Comparison of ENCODE assay signal across 11 cellular contexts in the genomic region with DNA sequence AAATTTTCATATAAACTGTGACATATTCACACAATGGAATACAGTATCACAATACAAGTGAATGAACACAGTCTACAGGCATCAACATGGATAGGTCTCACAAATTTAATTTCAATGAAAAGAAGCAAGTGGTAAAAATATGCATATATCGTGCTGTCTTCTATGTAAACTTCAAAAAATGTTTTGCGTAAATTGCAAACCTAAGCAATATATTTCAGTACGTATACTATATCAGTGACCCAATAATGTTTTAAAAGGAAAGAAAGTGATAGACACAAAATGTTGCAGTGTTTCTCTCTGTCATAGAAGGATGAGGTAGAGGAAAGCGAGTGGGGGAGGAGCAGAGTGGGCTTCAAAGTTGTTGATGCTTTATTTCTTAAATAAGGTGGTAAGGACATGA.
"Had no signal": no experiment of that assay in that cellular context is flagged by ENCODE, and none has a peak within 500 bp of the region (broad histone marks: within the 10 kb centered on the region; RNA-seq: fewer than 3 reads in every experiment).

No MANE protein-coding gene starts in this region.

- H3K4me3 ChIP-seq: GM23248, GM23338, HAP-1 had no signal

- H2AFZ ChIP-seq: GM23248 had no signal

- FAIRE-seq: H1, H54 had no signal

- H3K9me3 ChIP-seq: HAP-1 had no signal

- H3K4me1 ChIP-seq: HAP-1 had no signal

- DNase-seq: GM23248, GOT3, H7, H9, HCEC 1CT, HFFc6 had no signal

- H3K36me3 ChIP-seq: HAP-1 had no signal

- H3K4me2 ChIP-seq: GM23338 had no signal

- H3K27ac ChIP-seq: GM23248 had no signal

- ATAC-seq: HCT116 had no signal

- H3K9ac ChIP-seq: GM23248 had no signal
